1 cellular context compared by ENCODE assay signal in the genomic region with DNA sequence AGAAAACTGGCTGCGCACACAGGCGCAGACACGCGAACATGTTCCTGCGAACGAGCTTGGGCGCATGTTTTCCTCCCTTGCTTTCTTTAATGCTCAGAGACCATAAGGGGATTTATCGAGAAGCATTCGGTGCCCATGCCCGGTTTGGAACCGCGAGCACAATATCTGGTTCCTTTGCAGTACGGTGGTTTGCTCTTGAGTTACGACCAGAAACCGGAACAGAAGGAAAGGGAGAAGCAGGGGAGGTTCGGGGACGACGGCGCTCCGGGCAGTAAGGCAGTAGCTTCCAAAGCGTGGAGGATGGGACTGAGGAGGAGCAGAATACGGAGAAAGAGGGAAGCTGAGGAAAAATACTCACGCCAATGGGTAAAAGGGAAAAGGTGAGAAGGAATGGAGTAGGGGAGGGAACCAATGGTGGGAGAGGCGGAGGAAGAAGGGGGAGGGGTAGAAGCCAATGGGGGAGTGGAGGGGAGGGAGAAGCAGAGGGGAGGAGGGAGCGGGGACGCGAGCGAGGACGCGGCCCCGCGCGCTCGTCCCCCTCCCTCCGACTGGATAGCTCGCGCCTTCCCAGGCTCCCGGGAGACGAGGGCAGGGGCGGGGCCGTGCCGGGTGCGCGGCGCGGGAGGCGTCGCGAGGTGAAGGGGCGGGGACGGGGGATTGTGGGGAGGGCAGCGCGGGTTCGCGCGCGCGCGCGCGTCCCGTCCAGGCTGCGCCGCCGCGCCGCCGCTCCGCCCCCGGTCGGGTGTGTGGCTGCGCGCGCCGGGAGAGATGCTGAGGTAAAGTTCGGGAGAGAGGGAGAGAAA.
TF ChIP-seq lines count a peak whose summit lies in the region.

No MANE protein-coding gene starts in this region.

TF ChIP-seq in HepG2, 621 proteins besides CTCF, POLR2A, EP300 and RAD21 (continued from another document and continues in another):
- TF ChIP-seq, protein P1, sequence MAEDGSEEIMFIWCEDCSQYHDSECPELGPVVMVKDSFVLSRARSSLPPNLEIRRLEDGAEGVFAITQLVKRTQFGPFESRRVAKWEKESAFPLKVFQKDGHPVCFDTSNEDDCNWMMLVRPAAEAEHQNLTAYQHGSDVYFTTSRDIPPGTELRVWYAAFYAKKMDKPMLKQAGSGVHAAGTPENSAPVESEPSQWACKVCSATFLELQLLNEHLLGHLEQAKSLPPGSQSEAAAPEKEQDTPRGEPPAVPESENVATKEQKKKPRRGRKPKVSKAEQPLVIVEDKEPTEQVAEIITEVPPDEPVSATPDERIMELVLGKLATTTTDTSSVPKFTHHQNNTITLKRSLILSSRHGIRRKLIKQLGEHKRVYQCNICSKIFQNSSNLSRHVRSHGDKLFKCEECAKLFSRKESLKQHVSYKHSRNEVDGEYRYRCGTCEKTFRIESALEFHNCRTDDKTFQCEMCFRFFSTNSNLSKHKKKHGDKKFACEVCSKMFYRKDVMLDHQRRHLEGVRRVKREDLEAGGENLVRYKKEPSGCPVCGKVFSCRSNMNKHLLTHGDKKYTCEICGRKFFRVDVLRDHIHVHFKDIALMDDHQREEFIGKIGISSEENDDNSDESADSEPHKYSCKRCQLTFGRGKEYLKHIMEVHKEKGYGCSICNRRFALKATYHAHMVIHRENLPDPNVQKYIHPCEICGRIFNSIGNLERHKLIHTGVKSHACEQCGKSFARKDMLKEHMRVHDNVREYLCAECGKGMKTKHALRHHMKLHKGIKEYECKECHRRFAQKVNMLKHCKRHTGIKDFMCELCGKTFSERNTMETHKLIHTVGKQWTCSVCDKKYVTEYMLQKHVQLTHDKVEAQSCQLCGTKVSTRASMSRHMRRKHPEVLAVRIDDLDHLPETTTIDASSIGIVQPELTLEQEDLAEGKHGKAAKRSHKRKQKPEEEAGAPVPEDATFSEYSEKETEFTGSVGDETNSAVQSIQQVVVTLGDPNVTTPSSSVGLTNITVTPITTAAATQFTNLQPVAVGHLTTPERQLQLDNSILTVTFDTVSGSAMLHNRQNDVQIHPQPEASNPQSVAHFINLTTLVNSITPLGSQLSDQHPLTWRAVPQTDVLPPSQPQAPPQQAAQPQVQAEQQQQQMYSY (CRISPR knock-in tag; IDR thresholded peaks at IDR 0.05): peak; percentile 80; the same call in 1 of the 2 replicates
- TF ChIP-seq DR1 (CRISPR knock-in tag; IDR thresholded peaks at IDR 0.05) (no peak), NR2F6 (IDR thresholded peaks at IDR 0.05) (no peak), NR2F6 (CRISPR knock-in tag; IDR thresholded peaks at IDR 0.05) (no peak; the same call in 1 of the 2 replicates), ATF7 (IDR thresholded peaks at IDR 0.05) (no peak), ATF7 (CRISPR knock-in tag; IDR thresholded peaks at IDR 0.05) (0 out of 2 replicates have a peak, but pooled peaks have one; percentile 59), ZFYVE20 (CRISPR knock-in tag; IDR thresholded peaks at IDR 0.05; ENCODE audit: borderline replicate concordance, low read depth) (0 out of 2 replicates have a peak, but pooled peaks have one; percentile 4), BCL6 (CRISPR knock-in tag; IDR thresholded peaks at IDR 0.05) (no peak), ZNF12 (CRISPR knock-in tag; IDR thresholded peaks at IDR 0.05) (no peak; the same call in 1 of the 2 replicates), TBP (CRISPR knock-in tag; IDR thresholded peaks at IDR 0.05) (no peak), ZNF460 (CRISPR knock-in tag; IDR thresholded peaks at IDR 0.05; ENCODE audit: borderline replicate concordance) (no peak), ZNF567 (CRISPR knock-in tag; IDR thresholded peaks at IDR 0.05; ENCODE audit: borderline replicate concordance) (no peak), ZNF432 (CRISPR knock-in tag; IDR thresholded peaks at IDR 0.05; ENCODE audit: borderline replicate concordance) (no peak), RFX1 (IDR thresholded peaks at IDR 0.05) (no peak), ZNF530 (CRISPR knock-in tag; IDR thresholded peaks at IDR 0.05; ENCODE audit: low read depth) (no peak), ZNF839 (CRISPR knock-in tag; IDR thresholded peaks at IDR 0.05; ENCODE audit: borderline replicate concordance) (peak; percentile 70), ELF3 (CRISPR knock-in tag; IDR thresholded peaks at IDR 0.05) (no peak; the same call in none of the 2 replicates), SRY (CRISPR knock-in tag; IDR thresholded peaks at IDR 0.05) (no peak), KDM5B (CRISPR knock-in tag; IDR thresholded peaks at IDR 0.05; ENCODE audit: borderline replicate concordance) (peak; percentile 93), EHMT2 (IDR thresholded peaks at IDR 0.05; ENCODE audit: borderline replicate concordance, low read depth, low read length) (peak; percentile 48; the same call in 1 of the 2 replicates), SALL2 (CRISPR knock-in tag; IDR thresholded peaks at IDR 0.05) (peak; percentile 80; the same call in 1 of the 2 replicates), PAX8 (CRISPR knock-in tag; IDR thresholded peaks at IDR 0.05; ENCODE audit: borderline replicate concordance) (peak; percentile 74; the same call in 1 of the 2 replicates), KDM6A (CRISPR knock-in tag; IDR thresholded peaks at IDR 0.05; ENCODE audit: low read depth) (peak; percentile 5; the same call in 1 of the 2 replicates), ZNF121 (CRISPR knock-in tag; IDR thresholded peaks at IDR 0.05) (0 out of 2 replicates have a peak, but pooled peaks have one; percentile 17), SNRNP70 (IDR thresholded peaks at IDR 0.05; ENCODE audit: low read depth, low read length) (no peak), ZNF296 (CRISPR knock-in tag; conservative IDR thresholded peaks at IDR 0.05) (no peak)
- TF ChIP-seq, protein P2, sequence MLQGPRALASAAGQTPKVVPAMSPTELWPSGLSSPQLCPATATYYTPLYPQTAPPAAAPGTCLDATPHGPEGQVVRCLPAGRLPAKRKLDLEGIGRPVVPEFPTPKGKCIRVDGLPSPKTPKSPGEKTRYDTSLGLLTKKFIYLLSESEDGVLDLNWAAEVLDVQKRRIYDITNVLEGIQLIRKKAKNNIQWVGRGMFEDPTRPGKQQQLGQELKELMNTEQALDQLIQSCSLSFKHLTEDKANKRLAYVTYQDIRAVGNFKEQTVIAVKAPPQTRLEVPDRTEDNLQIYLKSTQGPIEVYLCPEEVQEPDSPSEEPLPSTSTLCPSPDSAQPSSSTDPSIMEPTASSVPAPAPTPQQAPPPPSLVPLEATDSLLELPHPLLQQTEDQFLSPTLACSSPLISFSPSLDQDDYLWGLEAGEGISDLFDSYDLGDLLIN (CRISPR knock-in tag; IDR thresholded peaks at IDR 0.05; ENCODE audit: borderline replicate concordance): no peak
- TF ChIP-seq, protein P3, sequence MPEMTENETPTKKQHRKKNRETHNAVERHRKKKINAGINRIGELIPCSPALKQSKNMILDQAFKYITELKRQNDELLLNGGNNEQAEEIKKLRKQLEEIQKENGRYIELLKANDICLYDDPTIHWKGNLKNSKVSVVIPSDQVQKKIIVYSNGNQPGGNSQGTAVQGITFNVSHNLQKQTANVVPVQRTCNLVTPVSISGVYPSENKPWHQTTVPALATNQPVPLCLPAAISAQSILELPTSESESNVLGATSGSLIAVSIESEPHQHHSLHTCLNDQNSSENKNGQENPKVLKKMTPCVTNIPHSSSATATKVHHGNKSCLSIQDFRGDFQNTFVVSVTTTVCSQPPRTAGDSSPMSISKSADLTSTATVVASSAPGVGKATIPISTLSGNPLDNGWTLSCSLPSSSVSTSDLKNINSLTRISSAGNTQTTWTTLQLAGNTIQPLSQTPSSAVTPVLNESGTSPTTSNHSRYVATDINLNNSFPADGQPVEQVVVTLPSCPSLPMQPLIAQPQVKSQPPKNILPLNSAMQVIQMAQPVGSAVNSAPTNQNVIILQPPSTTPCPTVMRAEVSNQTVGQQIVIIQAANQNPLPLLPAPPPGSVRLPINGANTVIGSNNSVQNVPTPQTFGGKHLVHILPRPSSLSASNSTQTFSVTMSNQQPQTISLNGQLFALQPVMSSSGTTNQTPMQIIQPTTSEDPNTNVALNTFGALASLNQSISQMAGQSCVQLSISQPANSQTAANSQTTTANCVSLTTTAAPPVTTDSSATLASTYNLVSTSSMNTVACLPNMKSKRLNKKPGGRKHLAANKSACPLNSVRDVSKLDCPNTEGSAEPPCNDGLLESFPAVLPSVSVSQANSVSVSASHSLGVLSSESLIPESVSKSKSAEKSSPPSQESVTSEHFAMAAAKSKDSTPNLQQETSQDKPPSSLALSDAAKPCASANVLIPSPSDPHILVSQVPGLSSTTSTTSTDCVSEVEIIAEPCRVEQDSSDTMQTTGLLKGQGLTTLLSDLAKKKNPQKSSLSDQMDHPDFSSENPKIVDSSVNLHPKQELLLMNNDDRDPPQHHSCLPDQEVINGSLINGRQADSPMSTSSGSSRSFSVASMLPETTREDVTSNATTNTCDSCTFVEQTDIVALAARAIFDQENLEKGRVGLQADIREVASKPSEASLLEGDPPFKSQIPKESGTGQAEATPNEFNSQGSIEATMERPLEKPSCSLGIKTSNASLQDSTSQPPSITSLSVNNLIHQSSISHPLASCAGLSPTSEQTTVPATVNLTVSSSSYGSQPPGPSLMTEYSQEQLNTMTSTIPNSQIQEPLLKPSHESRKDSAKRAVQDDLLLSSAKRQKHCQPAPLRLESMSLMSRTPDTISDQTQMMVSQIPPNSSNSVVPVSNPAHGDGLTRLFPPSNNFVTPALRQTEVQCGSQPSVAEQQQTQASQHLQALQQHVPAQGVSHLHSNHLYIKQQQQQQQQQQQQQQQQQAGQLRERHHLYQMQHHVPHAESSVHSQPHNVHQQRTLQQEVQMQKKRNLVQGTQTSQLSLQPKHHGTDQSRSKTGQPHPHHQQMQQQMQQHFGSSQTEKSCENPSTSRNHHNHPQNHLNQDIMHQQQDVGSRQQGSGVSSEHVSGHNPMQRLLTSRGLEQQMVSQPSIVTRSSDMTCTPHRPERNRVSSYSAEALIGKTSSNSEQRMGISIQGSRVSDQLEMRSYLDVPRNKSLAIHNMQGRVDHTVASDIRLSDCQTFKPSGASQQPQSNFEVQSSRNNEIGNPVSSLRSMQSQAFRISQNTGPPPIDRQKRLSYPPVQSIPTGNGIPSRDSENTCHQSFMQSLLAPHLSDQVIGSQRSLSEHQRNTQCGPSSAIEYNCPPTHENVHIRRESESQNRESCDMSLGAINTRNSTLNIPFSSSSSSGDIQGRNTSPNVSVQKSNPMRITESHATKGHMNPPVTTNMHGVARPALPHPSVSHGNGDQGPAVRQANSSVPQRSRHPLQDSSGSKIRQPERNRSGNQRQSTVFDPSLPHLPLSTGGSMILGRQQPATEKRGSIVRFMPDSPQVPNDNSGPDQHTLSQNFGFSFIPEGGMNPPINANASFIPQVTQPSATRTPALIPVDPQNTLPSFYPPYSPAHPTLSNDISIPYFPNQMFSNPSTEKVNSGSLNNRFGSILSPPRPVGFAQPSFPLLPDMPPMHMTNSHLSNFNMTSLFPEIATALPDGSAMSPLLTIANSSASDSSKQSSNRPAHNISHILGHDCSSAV (CRISPR knock-in tag; IDR thresholded peaks at IDR 0.05; ENCODE audit: borderline replicate concordance): 0 out of 2 replicates have a peak, but pooled peaks have one; percentile 54
- TF ChIP-seq, protein P4, sequence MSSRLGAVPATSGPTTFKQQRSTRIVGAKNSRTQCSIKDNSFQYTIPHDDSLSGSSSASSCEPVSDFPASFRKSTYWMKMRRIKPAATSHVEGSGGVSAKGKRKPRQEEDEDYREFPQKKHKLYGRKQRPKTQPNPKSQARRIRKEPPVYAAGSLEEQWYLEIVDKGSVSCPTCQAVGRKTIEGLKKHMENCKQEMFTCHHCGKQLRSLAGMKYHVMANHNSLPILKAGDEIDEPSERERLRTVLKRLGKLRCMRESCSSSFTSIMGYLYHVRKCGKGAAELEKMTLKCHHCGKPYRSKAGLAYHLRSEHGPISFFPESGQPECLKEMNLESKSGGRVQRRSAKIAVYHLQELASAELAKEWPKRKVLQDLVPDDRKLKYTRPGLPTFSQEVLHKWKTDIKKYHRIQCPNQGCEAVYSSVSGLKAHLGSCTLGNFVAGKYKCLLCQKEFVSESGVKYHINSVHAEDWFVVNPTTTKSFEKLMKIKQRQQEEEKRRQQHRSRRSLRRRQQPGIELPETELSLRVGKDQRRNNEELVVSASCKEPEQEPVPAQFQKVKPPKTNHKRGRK (CRISPR knock-in tag; IDR thresholded peaks at IDR 0.05): no peak
- TF ChIP-seq, protein P5, sequence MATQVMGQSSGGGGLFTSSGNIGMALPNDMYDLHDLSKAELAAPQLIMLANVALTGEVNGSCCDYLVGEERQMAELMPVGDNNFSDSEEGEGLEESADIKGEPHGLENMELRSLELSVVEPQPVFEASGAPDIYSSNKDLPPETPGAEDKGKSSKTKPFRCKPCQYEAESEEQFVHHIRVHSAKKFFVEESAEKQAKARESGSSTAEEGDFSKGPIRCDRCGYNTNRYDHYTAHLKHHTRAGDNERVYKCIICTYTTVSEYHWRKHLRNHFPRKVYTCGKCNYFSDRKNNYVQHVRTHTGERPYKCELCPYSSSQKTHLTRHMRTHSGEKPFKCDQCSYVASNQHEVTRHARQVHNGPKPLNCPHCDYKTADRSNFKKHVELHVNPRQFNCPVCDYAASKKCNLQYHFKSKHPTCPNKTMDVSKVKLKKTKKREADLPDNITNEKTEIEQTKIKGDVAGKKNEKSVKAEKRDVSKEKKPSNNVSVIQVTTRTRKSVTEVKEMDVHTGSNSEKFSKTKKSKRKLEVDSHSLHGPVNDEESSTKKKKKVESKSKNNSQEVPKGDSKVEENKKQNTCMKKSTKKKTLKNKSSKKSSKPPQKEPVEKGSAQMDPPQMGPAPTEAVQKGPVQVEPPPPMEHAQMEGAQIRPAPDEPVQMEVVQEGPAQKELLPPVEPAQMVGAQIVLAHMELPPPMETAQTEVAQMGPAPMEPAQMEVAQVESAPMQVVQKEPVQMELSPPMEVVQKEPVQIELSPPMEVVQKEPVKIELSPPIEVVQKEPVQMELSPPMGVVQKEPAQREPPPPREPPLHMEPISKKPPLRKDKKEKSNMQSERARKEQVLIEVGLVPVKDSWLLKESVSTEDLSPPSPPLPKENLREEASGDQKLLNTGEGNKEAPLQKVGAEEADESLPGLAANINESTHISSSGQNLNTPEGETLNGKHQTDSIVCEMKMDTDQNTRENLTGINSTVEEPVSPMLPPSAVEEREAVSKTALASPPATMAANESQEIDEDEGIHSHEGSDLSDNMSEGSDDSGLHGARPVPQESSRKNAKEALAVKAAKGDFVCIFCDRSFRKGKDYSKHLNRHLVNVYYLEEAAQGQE (IDR thresholded peaks at IDR 0.05; ENCODE audit: borderline replicate concordance in 1 of 2, low read depth in 1 of 2, low read length in 2 of 2): peak in 1 of 2 experiments; percentile 1; a peak in 1 of 4 replicates
- TF ChIP-seq, protein P6, sequence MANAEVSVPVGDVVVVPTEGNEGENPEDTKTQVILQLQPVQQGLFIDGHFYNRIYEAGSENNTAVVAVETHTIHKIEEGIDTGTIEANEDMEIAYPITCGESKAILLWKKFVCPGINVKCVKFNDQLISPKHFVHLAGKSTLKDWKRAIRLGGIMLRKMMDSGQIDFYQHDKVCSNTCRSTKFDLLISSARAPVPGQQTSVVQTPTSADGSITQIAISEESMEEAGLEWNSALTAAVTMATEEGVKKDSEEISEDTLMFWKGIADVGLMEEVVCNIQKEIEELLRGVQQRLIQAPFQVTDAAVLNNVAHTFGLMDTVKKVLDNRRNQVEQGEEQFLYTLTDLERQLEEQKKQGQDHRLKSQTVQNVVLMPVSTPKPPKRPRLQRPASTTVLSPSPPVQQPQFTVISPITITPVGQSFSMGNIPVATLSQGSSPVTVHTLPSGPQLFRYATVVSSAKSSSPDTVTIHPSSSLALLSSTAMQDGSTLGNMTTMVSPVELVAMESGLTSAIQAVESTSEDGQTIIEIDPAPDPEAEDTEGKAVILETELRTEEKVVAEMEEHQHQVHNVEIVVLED (CRISPR knock-in tag; IDR thresholded peaks at IDR 0.05; ENCODE audit: borderline replicate concordance): peak; percentile 70
- TF ChIP-seq, protein P7, sequence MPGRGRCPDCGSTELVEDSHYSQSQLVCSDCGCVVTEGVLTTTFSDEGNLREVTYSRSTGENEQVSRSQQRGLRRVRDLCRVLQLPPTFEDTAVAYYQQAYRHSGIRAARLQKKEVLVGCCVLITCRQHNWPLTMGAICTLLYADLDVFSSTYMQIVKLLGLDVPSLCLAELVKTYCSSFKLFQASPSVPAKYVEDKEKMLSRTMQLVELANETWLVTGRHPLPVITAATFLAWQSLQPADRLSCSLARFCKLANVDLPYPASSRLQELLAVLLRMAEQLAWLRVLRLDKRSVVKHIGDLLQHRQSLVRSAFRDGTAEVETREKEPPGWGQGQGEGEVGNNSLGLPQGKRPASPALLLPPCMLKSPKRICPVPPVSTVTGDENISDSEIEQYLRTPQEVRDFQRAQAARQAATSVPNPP (CRISPR knock-in tag; IDR thresholded peaks at IDR 0.05): no peak; the same call in none of the 2 replicates
